ENCODE assay signal across 19 cellular contexts in the genomic region with DNA sequence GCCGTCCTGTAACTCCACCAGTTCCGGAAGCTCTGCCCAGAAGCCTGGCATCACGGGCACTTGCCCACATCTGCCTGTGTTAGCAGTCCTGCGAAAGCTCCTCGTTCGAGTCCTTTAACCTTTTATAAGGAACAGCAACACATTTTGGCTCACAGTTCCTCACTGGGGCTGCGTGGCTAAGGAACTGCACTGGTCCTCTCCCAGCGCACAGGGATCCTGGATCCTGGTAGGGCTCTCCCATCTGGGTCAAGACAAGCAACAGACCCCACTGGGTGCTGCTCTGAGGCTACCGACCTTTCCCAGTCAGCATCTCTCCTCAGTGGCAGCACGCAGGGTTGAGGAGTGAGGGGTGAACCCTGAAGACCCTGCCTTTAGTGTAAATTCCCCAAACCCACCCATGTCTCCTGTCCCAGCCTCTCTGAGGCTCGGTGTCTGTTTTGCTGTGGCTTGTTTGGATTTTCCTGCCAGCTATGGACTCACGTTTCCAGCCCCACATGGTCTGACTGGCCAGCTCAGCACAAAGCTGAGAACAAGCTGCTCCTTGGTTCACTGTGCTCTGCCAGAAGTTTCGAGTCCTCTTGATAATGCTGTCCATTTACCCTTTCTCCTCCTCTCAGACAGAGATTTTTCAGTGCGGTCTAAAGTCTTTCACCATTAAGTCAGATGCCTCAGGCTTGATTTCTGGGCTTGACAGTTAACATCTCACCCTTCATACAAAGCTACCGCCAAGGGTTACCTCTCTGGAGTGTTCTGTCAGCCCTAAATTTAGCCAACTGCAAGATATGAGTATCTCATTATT.
DNase-seq lines count a peak whose midpoint lies in the region; ATAC-seq and TF ChIP-seq lines count a peak whose summit lies in the region.
"Had no signal": no experiment of that assay in that cellular context is flagged by ENCODE, and none has a peak within 500 bp of the region (broad histone marks: within the 10 kb centered on the region; RNA-seq: fewer than 3 reads in every experiment).

No MANE protein-coding gene starts in this region.

- TF ChIP-seq CTCF in HFFc6 (IDR thresholded peaks at IDR 0.05) (no peak), endodermal cell (conservative IDR thresholded peaks at IDR 0.05) (no peak), testis (IDR thresholded peaks at IDR 0.05) (no peak)

- H3K27me3 Mint-ChIP-seq in HFFc6 (ENCODE audit: insufficient read depth), result peaks cover 40% of the 10 kb centered on the region
- H3K27me3 Mint-ChIP-seq in endodermal cell (ENCODE audit: insufficient read depth), result peaks cover 82% of the 10 kb centered on the region

- DNase-seq in HFFc6 (peak; percentile 43), endodermal cell (peak; percentile 34), iris pigment epithelial cell (ENCODE audit: low read depth) (peak; percentile 16), testis (peak; percentile 82), D341Med (ENCODE audit: low spot score) (no peak)
- no peak for DNase-seq in effector CD8-positive, alpha-beta T cell (lab: John Stamatoyannopoulos, UW)
- DNase-seq: activated CD4-positive, alpha-beta T cell treated with anti-CD3 and anti-CD28 coated beads for 1 hour; activated gamma-delta T cell treated with Interleukin-2 at 50 U/mL for 16 hours; KG1; kidney glomerular epithelial cell; stimulated activated CD4-positive, alpha-beta T cell treated with anti-CD3 and anti-CD28 coated beads, Interleukin-4, amount 100 ng/mL, for 4 hours had no signal

- H3K9me3 Mint-ChIP-seq in HFFc6 (no peaks in the 10 kb centered on the region), endodermal cell (no peaks in the 10 kb centered on the region)
- H3K9me3 Mint-ChIP-seq: T-helper 2 cell treated with Interferon-gamma antibody and Interleukin-4, amounts not matched to agents 5 μg/mL and 100 μg/mL, for 36 hours had no signal

- peaks cover 52% of the 10 kb centered on the region for H3K27me3 ChIP-seq in endodermal cell (ENCODE audit: control insufficient read depth, insufficient read depth, low read length, poor library complexity, severe bottlenecking)
- H3K27me3 ChIP-seq in testis, result no peaks in the 10 kb centered on the region

- ATAC-seq in HG02623 (IDR thresholded peaks at IDR 0.05; ENCODE audit: unreplicated experiment), result no peak
- no peak for ATAC-seq in HG02870 (IDR thresholded peaks at IDR 0.05; ENCODE audit: unreplicated experiment)

- no peaks in the 10 kb centered on the region for H3K36me3 Mint-ChIP-seq in HFFc6 (ENCODE audit: low read depth)
- H3K36me3 Mint-ChIP-seq in endodermal cell (ENCODE audit: low read depth), result no peaks in the 10 kb centered on the region

- H3K9me3 ChIP-seq in endodermal cell (ENCODE audit: control insufficient read depth, low read length) (peaks cover 3% of the 10 kb centered on the region), testis (no peaks in the 10 kb centered on the region)
- H3K9me3 ChIP-seq: mucosa of descending colon, transverse colon had no signal

- H3K36me3 ChIP-seq in endodermal cell (ENCODE audit: control insufficient read depth, insufficient read depth, low read length) (no peaks in the 10 kb centered on the region), testis (ENCODE audit: low read depth, missing control alignments) (no peaks in the 10 kb centered on the region)
- H3K36me3 ChIP-seq: transverse colon had no signal

- no peak overlapping the region for H3K4me3 ChIP-seq in endodermal cell (ENCODE audit: low read length)
- H3K4me3 ChIP-seq in testis, result no peak overlapping the region
- H3K4me3 ChIP-seq: coronary artery, hepatocyte, mucosa of descending colon, transverse colon had no signal

- TF ChIP-seq POLR2A in testis (IDR thresholded peaks at IDR 0.05), result no peak

- intact Hi-C loops in testis (cut with DNase I; ENCODE audit: low total_unique reads), result no loop called here

- peaks cover 26% of the 10 kb centered on the region for H3K4me1 Mint-ChIP-seq in HFFc6 (ENCODE audit: low read depth)
- peaks cover 24% of the 10 kb centered on the region for H3K4me1 Mint-ChIP-seq in endodermal cell

- WGBS in endodermal cell (ENCODE audit: insufficient coverage in 1 of 2, insufficient read length in 1 of 2), 2 experiments, result 88 to 95% methylated on average over 14 to 15 of the region's 15 CpGs
- WGBS in testis, 2 donors, result 50 to 55% methylated on average over 12 to 15 of the region's 15 CpGs

- H3K4me3 Mint-ChIP-seq in HFFc6 (peak overlapping the region; percentile 29; the same call in 1 of the 2 replicates), endodermal cell (no peak overlapping the region)
- H3K4me3 Mint-ChIP-seq: T-helper 2 cell treated with Interferon-gamma antibody and Interleukin-4, amounts not matched to agents 5 μg/mL and 100 μg/mL, for 36 hours had no signal

- H3K4me1 ChIP-seq in endodermal cell (ENCODE audit: control insufficient read depth, insufficient read depth, low read length), result peaks cover 18% of the 10 kb centered on the region
- H3K4me1 ChIP-seq in testis, result peaks cover 13% of the 10 kb centered on the region

- H3K27ac ChIP-seq in endodermal cell (ENCODE audit: low read depth, low read length) (no peak overlapping the region), testis (peak overlapping the region; percentile 72 to 91)
- H3K27ac ChIP-seq: C4-2B, hepatocyte, transverse colon had no signal

- H3K9ac ChIP-seq in endodermal cell (ENCODE audit: extremely low read depth, low read length, poor library complexity, severe bottlenecking), result no peak overlapping the region

- H3K27ac Mint-ChIP-seq in HFFc6 (peak overlapping the region; percentile 8; the same call in 1 of the 2 replicates), endodermal cell (no peak overlapping the region)
- H3K27ac Mint-ChIP-seq: T-helper 2 cell treated with Interferon-gamma antibody and Interleukin-4, amounts not matched to agents 5 μg/mL and 100 μg/mL, for 36 hours had no signal

Comparison
In these comparisons a context has a peak if more than half of its experiments do, and no peak if none do; other contexts are left out.
1. DNase-seq: peak in HFFc6 (single experiment), endodermal cell (single experiment), iris pigment epithelial cell (single experiment) and testis (single experiment); none in effector CD8-positive, alpha-beta T cell (single experiment) and D341Med (single experiment).